ENCODE assay signal across 10 cellular contexts in genomic region chr10:44022203-44022602, GRCh38.
"Had no signal": no experiment of that assay in that cellular context is flagged by ENCODE, and none has a peak within 500 bp of the region (broad histone marks: within the 10 kb centered on the region; RNA-seq: fewer than 3 reads in every experiment).

No MANE protein-coding gene starts in this region.

- H2AFZ ChIP-seq: GM23248 had no signal

- H3K4me1 Mint-ChIP-seq: IgD-negative memory B cell had no signal

- DNase-seq: GM23248, GOT3, H7, HFFc6, KBM-7 had no signal

- H3K27ac ChIP-seq: GM23248, HL-60 had no signal

- H3K4me3 Mint-ChIP-seq: HFFc6, IgD-negative memory B cell had no signal

- H3K9me3 ChIP-seq: HAP-1 had no signal

- H3K27ac Mint-ChIP-seq: HFFc6, IgD-negative memory B cell had no signal

- H3K9ac ChIP-seq: GM23248 had no signal

- H3K36me3 ChIP-seq: HAP-1 had no signal

- H3K27me3 Mint-ChIP-seq: IgD-negative memory B cell had no signal

- H3K4me3 ChIP-seq: GM23248, HAP-1 had no signal

- H3K36me3 Mint-ChIP-seq: IgD-negative memory B cell had no signal

- FAIRE-seq: HepG2 had no signal

- H3K4me1 ChIP-seq: HAP-1 had no signal

- ATAC-seq: HCT116, HepG2 had no signal

- H3K9me3 Mint-ChIP-seq: HFFc6 had no signal
